ENCODE assay signal across 1 cellular context in genomic region chr3:56133423-56133822, GRCh38.
A peak's percentile ranks its signal among the peaks of the same experiment; 100 is the strongest.
TF ChIP-seq lines count a peak whose summit lies in the region.

No MANE protein-coding gene starts in this region.

TF ChIP-seq in A549, 52 proteins besides CTCF, POLR2A, EP300 and RAD21 (continued from another document):
- TF ChIP-seq REST (IDR thresholded peaks at IDR 0.05) (no peak), GATA3 (IDR thresholded peaks at IDR 0.05; ENCODE audit: borderline replicate concordance) (peak; percentile 18; the same call in 1 of the 2 replicates)
